In genomic region chr2:58865436-58865835, GRCh38 we compare ENCODE assay signal across 17 cellular contexts.
DNase-seq lines count a peak whose midpoint lies in the region; ATAC-seq, FAIRE-seq and TF ChIP-seq lines count a peak whose summit lies in the region.
"Had no signal": no experiment of that assay in that cellular context is flagged by ENCODE, and none has a peak within 500 bp of the region (broad histone marks: within the 10 kb centered on the region; RNA-seq: fewer than 3 reads in every experiment).

No MANE protein-coding gene starts in this region.

- FAIRE-seq in GM12891 (lab: Jason Lieb, UNC), result no peak

- TF ChIP-seq POLR2A in GM12891 (IDR thresholded peaks at IDR 0.05; ENCODE audit: low read depth, low read length), result no peak

- H3K79me1 ChIP-seq in trophoblast cell (ENCODE audit: low read length), result no peaks in the 10 kb centered on the region

- H3K9me3 ChIP-seq in SJCRH30 (replicated peaks), result no peaks in the 10 kb centered on the region
- no peaks in the 10 kb centered on the region for H3K9me3 ChIP-seq in trophoblast cell (ENCODE audit: insufficient read depth, low read depth, low read length)
- H3K9me3 ChIP-seq: esophagus muscularis mucosa, HAP-1, uterus had no signal

- H2AK5ac ChIP-seq in trophoblast cell (ENCODE audit: low read length), result no peak overlapping the region

- H3K23ac ChIP-seq in trophoblast cell (ENCODE audit: low read length), result no peak overlapping the region

- H3K14ac ChIP-seq in trophoblast cell (ENCODE audit: low read length), result no peak overlapping the region

- no peak overlapping the region for H2BK120ac ChIP-seq in trophoblast cell (ENCODE audit: insufficient read depth, low read length, poor library complexity)

- H3K4me1 ChIP-seq in SJCRH30 (no peaks in the 10 kb centered on the region), trophoblast cell (ENCODE audit: control insufficient read depth in 1 of 2, insufficient read depth in 2 of 2, low read length in 2 of 2) (peaks cover 0 to 3% of the 10 kb centered on the region in 2 experiments)
- H3K4me1 ChIP-seq: esophagus muscularis mucosa, HAP-1, parathyroid adenoma, uterus had no signal

- H2BK5ac ChIP-seq in trophoblast cell (ENCODE audit: low read depth, low read length, poor library complexity), result no peak overlapping the region

- no peak overlapping the region for H3K9ac ChIP-seq in trophoblast cell (ENCODE audit: low read length)
- H3K9ac ChIP-seq: parathyroid adenoma had no signal

- no peak overlapping the region for H4K91ac ChIP-seq in trophoblast cell (ENCODE audit: low read depth, low read length)

- H2BK12ac ChIP-seq in trophoblast cell (ENCODE audit: low read length), result no peak overlapping the region

- no peaks in the 10 kb centered on the region for H3K4me1 Mint-ChIP-seq in activated T-cell treated with anti-CD3 and anti-CD28 coated beads, Interleukin-2, amount 50 U/mL, for 4 hours (ENCODE audit: low read depth)
- H3K4me1 Mint-ChIP-seq: T-helper 17 cell had no signal

- no peak overlapping the region for H3K18ac ChIP-seq in trophoblast cell (ENCODE audit: low read length)

- no peaks in the 10 kb centered on the region for H3K79me2 ChIP-seq in trophoblast cell (ENCODE audit: control insufficient read depth, insufficient read depth, low read length, poor library complexity)
- H3K79me2 ChIP-seq: parathyroid adenoma had no signal

- H3K9me3 Mint-ChIP-seq in activated T-cell treated with anti-CD3 and anti-CD28 coated beads, Interleukin-2, amount 50 U/mL, for 4 hours, result no peaks in the 10 kb centered on the region
- H3K9me3 Mint-ChIP-seq: activated CD4-positive, alpha-beta memory T cell treated with anti-CD3 and anti-CD28 coated beads for 36 hours had no signal

- H3K27me3 Mint-ChIP-seq in activated T-cell treated with anti-CD3 and anti-CD28 coated beads, Interleukin-2, amount 50 U/mL, for 4 hours (ENCODE audit: low read depth), result no peaks in the 10 kb centered on the region
- H3K27me3 Mint-ChIP-seq: activated CD4-positive, alpha-beta memory T cell treated with anti-CD3 and anti-CD28 coated beads for 36 hours; T-helper 17 cell had no signal

- H4K12ac ChIP-seq in trophoblast cell (ENCODE audit: low read depth, low read length), result no peak overlapping the region

- no peak overlapping the region for H3K4me2 ChIP-seq in trophoblast cell (ENCODE audit: low read length)

- WGBS in trophoblast cell (ENCODE audit: extremely low coverage, insufficient coverage, insufficient read length), result no CpG with 5 or more reads among the region's 1 CpG

- H3K4me3 Mint-ChIP-seq in activated T-cell treated with anti-CD3 and anti-CD28 coated beads, Interleukin-2, amount 50 U/mL, for 4 hours, result no peak overlapping the region
- H3K4me3 Mint-ChIP-seq: activated CD4-positive, alpha-beta memory T cell treated with anti-CD3 and anti-CD28 coated beads for 36 hours; T-helper 17 cell had no signal

- H3K4me3 ChIP-seq in SJCRH30 (no peak overlapping the region), trophoblast cell (ENCODE audit: low read depth, low read length) (no peak overlapping the region)
- H3K4me3 ChIP-seq: esophagus muscularis mucosa, HAP-1, uterus had no signal

- H3K27ac ChIP-seq in SJCRH30, result no peak overlapping the region
- H3K27ac ChIP-seq in trophoblast cell (ENCODE audit: low read depth, low read length), result no peak overlapping the region
- H3K27ac ChIP-seq: esophagus muscularis mucosa, parathyroid adenoma, uterus had no signal

- no peak for DNase-seq in GM12891 (ENCODE audit: insufficient read length, low spot score)
- DNase-seq in SJCRH30, result no peak
- DNase-seq in trophoblast cell, result no peak
- no peak for DNase-seq in activated T-cell treated with anti-CD3 and anti-CD28 coated beads, Interleukin-2, amount 50 U/mL, for 4 hours
- DNase-seq: NCI-H1105 treated with DMSO at 0.1 percent for 48 hours, T-helper 17 cell, uterus had no signal

- ATAC-seq in GM19324 (IDR thresholded peaks at IDR 0.05; ENCODE audit: low FRiP score, unreplicated experiment) (peak; percentile 62), HG02610 (IDR thresholded peaks at IDR 0.05; ENCODE audit: unreplicated experiment) (peak; percentile 49), HG03439 (IDR thresholded peaks at IDR 0.05; ENCODE audit: unreplicated experiment) (peak; percentile 64), GM21423 (IDR thresholded peaks at IDR 0.05; ENCODE audit: unreplicated experiment) (no peak)
- no peak for ATAC-seq in activated T-cell treated with anti-CD3 and anti-CD28 coated beads, Interleukin-2, amount 50 U/mL, for 4 hours
- ATAC-seq: Panc1, T-helper 17 cell had no signal

- no peak overlapping the region for H2AFZ ChIP-seq in trophoblast cell (ENCODE audit: insufficient read depth, low read length, poor library complexity)
- H2AFZ ChIP-seq: parathyroid adenoma had no signal

- H3K36me3 Mint-ChIP-seq in activated T-cell treated with anti-CD3 and anti-CD28 coated beads, Interleukin-2, amount 50 U/mL, for 4 hours (ENCODE audit: insufficient read depth), result no peaks in the 10 kb centered on the region
- H3K36me3 Mint-ChIP-seq: activated CD4-positive, alpha-beta memory T cell treated with anti-CD3 and anti-CD28 coated beads for 36 hours; activated naive CD4-positive, alpha-beta T cell treated with anti-CD3 and anti-CD28 coated beads, Interleukin-2, amount 50 U/mL, for 72 hours had no signal

- no peak overlapping the region for H3K4ac ChIP-seq in trophoblast cell (ENCODE audit: low read depth, low read length)

- no peak overlapping the region for H4K8ac ChIP-seq in trophoblast cell (ENCODE audit: low read depth, low read length)

- H3K27me3 ChIP-seq in SJCRH30 (0 out of 2 replicates have a peak, but pooled peaks cover 3% of the 10 kb centered on the region), trophoblast cell (ENCODE audit: insufficient read depth, low read length) (no peaks in the 10 kb centered on the region)
- H3K27me3 ChIP-seq: esophagus muscularis mucosa, uterus had no signal

- no peaks in the 10 kb centered on the region for H3K36me3 ChIP-seq in SJCRH30
- H3K36me3 ChIP-seq in trophoblast cell (ENCODE audit: control insufficient read depth in 1 of 2, insufficient read depth in 2 of 2, low read length in 2 of 2), result no peaks in the 10 kb centered on the region
- H3K36me3 ChIP-seq: esophagus muscularis mucosa, HAP-1, uterus had no signal

TF ChIP-seq in GM12891, 5 proteins besides CTCF, POLR2A, EP300 and RAD21:
- TF ChIP-seq POLR2AphosphoS5 (IDR thresholded peaks at IDR 0.05; ENCODE audit: low read depth, low read length), result no peak
- peak; percentile 64 for TF ChIP-seq SPI1 (IDR thresholded peaks at IDR 0.05; ENCODE audit: low read depth, low read length)

Comparison
In these comparisons a context has a peak if more than half of its experiments do, and no peak if none do; other contexts are left out.
1. ATAC-seq: peak in GM19324 (single experiment), HG02610 (single experiment) and HG03439 (single experiment); none in GM21423 (single experiment) and activated T-cell treated with anti-CD3 and anti-CD28 coated beads, Interleukin-2, amount 50 U/mL, for 4 hours (0 of 2).